ENCODE assay signal across 8 cellular contexts in the genomic region with DNA sequence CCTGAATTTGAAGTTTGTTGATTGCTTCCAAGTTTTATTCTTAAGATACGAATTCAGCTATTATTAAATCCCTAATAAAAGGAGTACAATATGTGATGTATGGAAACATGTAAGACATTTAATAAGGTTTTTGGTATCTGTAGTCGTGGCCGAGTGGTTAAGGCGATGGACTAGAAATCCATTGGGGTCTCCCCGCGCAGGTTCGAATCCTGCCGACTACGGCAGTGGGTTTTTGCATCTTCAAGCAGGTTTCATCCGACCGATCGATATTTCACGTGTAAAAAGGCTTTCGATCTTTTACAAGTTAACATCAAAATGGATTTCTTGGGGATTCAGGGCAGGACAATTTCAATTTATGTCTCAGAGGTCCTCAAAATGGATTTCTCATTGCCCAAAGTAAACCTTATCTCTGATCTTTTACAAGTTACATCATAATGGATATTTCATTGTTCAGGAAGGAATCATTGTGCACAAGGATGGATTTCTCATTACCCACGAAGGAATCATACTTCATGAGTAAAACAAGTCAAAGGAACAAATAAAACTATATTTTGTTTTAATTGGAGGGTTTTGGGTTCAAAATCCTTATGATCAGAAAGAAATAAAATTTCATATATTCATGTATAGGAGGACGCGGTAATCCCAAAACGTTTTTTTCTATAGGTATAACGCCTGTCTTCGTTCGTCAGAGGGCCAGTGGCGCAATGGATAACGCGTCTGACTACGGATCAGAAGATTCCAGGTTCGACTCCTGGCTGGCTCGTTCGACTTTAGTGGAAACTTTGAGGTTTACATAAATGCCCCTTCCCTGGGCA. TPM values are rescaled to one million over a fixed set of nuclear protein-coding genes. Genes with fewer than 3 reads are reported as not detected.
DNase-seq lines count a peak whose midpoint lies in the region; ATAC-seq and TF ChIP-seq lines count a peak whose summit lies in the region.

No MANE protein-coding gene starts in this region.

- ATAC-seq in activated CD4-positive, alpha-beta T cell treated with anti-CD3 and anti-CD28 coated beads for 36 hours: peak; percentile 34
- ATAC-seq in GM21360 (IDR thresholded peaks at IDR 0.05; ENCODE audit: unreplicated experiment): no peak

- peaks cover 23% of the 10 kb centered on the region for H3K27me3 ChIP-seq in endodermal cell (ENCODE audit: control insufficient read depth, insufficient read depth, low read length, poor library complexity, severe bottlenecking)
- H3K27me3 ChIP-seq in tibial nerve: peaks cover 0 to 62% of the 10 kb centered on the region in 2 donors

- no peaks in the 10 kb centered on the region for H3K9me3 ChIP-seq in endodermal cell (ENCODE audit: control insufficient read depth, low read length)
- peaks cover 0 to 5% (median 0%) of the 10 kb centered on the region in 4 donors for H3K9me3 ChIP-seq in tibial nerve

- H3K9ac ChIP-seq in endodermal cell (ENCODE audit: extremely low read depth, low read length, poor library complexity, severe bottlenecking): peak overlapping the region; percentile 22

- POLR2A ChIA-PET in activated CD4-positive, alpha-beta T cell treated with anti-CD3 and anti-CD28 coated beads for 36 hours (lab: Charles Lee): interaction anchor here (1.4 kb wide), 1 partner anchor 54 kb away, joined by 6 read pairs; no protein-coding TSS in a partner anchor

- H3K27me3 Mint-ChIP-seq in activated CD4-positive, alpha-beta T cell treated with anti-CD3 and anti-CD28 coated beads for 36 hours: peaks cover 9% of the 10 kb centered on the region
- peaks cover 18% of the 10 kb centered on the region for H3K27me3 Mint-ChIP-seq in endodermal cell (ENCODE audit: insufficient read depth)

- no peaks in the 10 kb centered on the region for H3K4me1 ChIP-seq in endodermal cell (ENCODE audit: control insufficient read depth, insufficient read depth, low read length)
- peaks cover 0 to 14% (median 0%) of the 10 kb centered on the region in 4 donors for H3K4me1 ChIP-seq in tibial nerve

- CTCF ChIA-PET in activated CD4-positive, alpha-beta T cell treated with anti-CD3 and anti-CD28 coated beads for 36 hours (lab: Charles Lee): interaction anchor here (0.6 kb wide), 1 partner anchor 202 kb away, joined by 3 read pairs; no protein-coding TSS in a partner anchor

- TF ChIP-seq EP300 in tibial nerve (IDR thresholded peaks at IDR 0.05): no peak

- H3K27ac ChIP-seq in endodermal cell (ENCODE audit: low read depth, low read length) (no peak overlapping the region), tibial nerve (no peak overlapping the region)

- TF ChIP-seq CTCF in endodermal cell (conservative IDR thresholded peaks at IDR 0.05) (no peak), tibial nerve (IDR thresholded peaks at IDR 0.05) (no peak)

- H3K36me3 ChIP-seq in endodermal cell (ENCODE audit: control insufficient read depth, insufficient read depth, low read length) (no peaks in the 10 kb centered on the region), tibial nerve (no peaks in the 10 kb centered on the region)

- peaks cover 2% of the 10 kb centered on the region for H3K36me3 Mint-ChIP-seq in activated CD4-positive, alpha-beta T cell treated with anti-CD3 and anti-CD28 coated beads for 36 hours (ENCODE audit: low read depth)
- no peaks in the 10 kb centered on the region for H3K36me3 Mint-ChIP-seq in endodermal cell (ENCODE audit: low read depth)

- peak; percentile 70 to 76 for DNase-seq in SHP77 (lab: John Stamatoyannopoulos, UW)
- DNase-seq in SHP77 treated with DMSO at 0.1 percent for 48 hours (lab: John Stamatoyannopoulos, UW): no peak
- peak; percentile 88 for DNase-seq in NCI-H2227 treated with DMSO at 0.1 percent for 48 hours (lab: John Stamatoyannopoulos, UW)
- DNase-seq in activated CD4-positive, alpha-beta T cell treated with anti-CD3 and anti-CD28 coated beads for 36 hours: peak; percentile 87
- peak; percentile 93 for DNase-seq in endodermal cell
- DNase-seq in putamen (ENCODE audit: low spot score): peak; percentile 52
- no peak for DNase-seq in tibial nerve (ENCODE audit: low spot score in 2 of 2)

- peak overlapping the region; percentile 78 for H3K4me3 Mint-ChIP-seq in activated CD4-positive, alpha-beta T cell treated with anti-CD3 and anti-CD28 coated beads for 36 hours
- H3K4me3 Mint-ChIP-seq in endodermal cell: peak overlapping the region; percentile 74

- H3K4me3 ChIP-seq in endodermal cell (ENCODE audit: low read length) (peak overlapping the region; percentile 98), tibial nerve (peak overlapping the region in 1 of 4 donors; percentile 6)

- WGBS in endodermal cell (ENCODE audit: insufficient coverage in 1 of 2, insufficient read length in 1 of 2), 2 experiments: 0 to 1% methylated on average over 23 to 27 of the region's 28 CpGs
- 4 to 5% methylated on average over 28 of the region's 28 CpGs for WGBS in tibial nerve, 2 donors

- H3K4me1 Mint-ChIP-seq in activated CD4-positive, alpha-beta T cell treated with anti-CD3 and anti-CD28 coated beads for 36 hours: peaks cover 41% of the 10 kb centered on the region
- H3K4me1 Mint-ChIP-seq in endodermal cell: peaks cover 16% of the 10 kb centered on the region

- intact Hi-C loops in activated CD4-positive, alpha-beta T cell treated with anti-CD3 and anti-CD28 coated beads for 36 hours (cut with DNase I, micrococcal nuclease): loop anchor here (1.0 to 10.0 kb wide), 4 partner anchors 14 to 1357 kb away; no protein-coding TSS in a partner anchor

- peaks cover 3% of the 10 kb centered on the region for H3K9me3 Mint-ChIP-seq in activated CD4-positive, alpha-beta T cell treated with anti-CD3 and anti-CD28 coated beads for 36 hours (ENCODE audit: low read depth)
- H3K9me3 Mint-ChIP-seq in endodermal cell: peaks cover 1% of the 10 kb centered on the region

- peak overlapping the region; percentile 63 for H3K27ac Mint-ChIP-seq in activated CD4-positive, alpha-beta T cell treated with anti-CD3 and anti-CD28 coated beads for 36 hours
- peak overlapping the region; percentile 53 for H3K27ac Mint-ChIP-seq in endodermal cell

- no peak for TF ChIP-seq POLR2A in tibial nerve (IDR thresholded peaks at IDR 0.05)

RNA-seq across cellular contexts. Expression of a gene that starts 37.3 kb away (rescaled TPM):
- 10 to 100 TPM; 62.5 to 62.8 TPM for total RNA-seq in activated CD4-positive, alpha-beta T cell treated with anti-CD3 and anti-CD28 coated beads for 36 hours
- 1 to 10 TPM; 2.1 to 3.6 TPM for total RNA-seq in endodermal cell
- 4.9 TPM for polyA plus RNA-seq in endodermal cell (2013, experiment 1 of 2)
- polyA plus RNA-seq in endodermal cell (2013, experiment 2 of 2): 2.8 TPM
- total RNA-seq in tibial nerve: 10 to 100 TPM in 3 of 4 donors, 1 to 10 TPM in 1; 8.4 to 14.0 (median 12.1) TPM

RNA-seq across cellular contexts. Expression of a gene that starts 55.3 kb away (rescaled TPM):
- total RNA-seq in activated CD4-positive, alpha-beta T cell treated with anti-CD3 and anti-CD28 coated beads for 36 hours: 10 to 100 TPM; 13.6 to 14.7 TPM
- 10 to 100 TPM; 11.3 to 23.5 TPM for total RNA-seq in endodermal cell
- 14.1 TPM for polyA plus RNA-seq in endodermal cell (2013, experiment 1 of 2)
- 16.1 TPM for polyA plus RNA-seq in endodermal cell (2013, experiment 2 of 2)
- 10 to 100 TPM in 3 of 4 donors, 1 to 10 TPM in 1; 6.7 to 20.7 (median 14.5) TPM for total RNA-seq in tibial nerve

Comparison
In these comparisons a context has a peak if more than half of its experiments do, and no peak if none do; other contexts are left out.
1. DNase-seq: peak in SHP77 (2 of 2), NCI-H2227 treated with DMSO at 0.1 percent for 48 hours (single experiment), activated CD4-positive, alpha-beta T cell treated with anti-CD3 and anti-CD28 coated beads for 36 hours (single experiment), endodermal cell (single experiment) and putamen (single experiment); none in SHP77 treated with DMSO at 0.1 percent for 48 hours (single experiment) and tibial nerve (0 of 2).
2. RNA of a gene that starts 37.3 kb away (total RNA-seq): 62.5 to 62.8 TPM in activated CD4-positive, alpha-beta T cell treated with anti-CD3 and anti-CD28 coated beads for 36 hours; 8.4 to 14.0 TPM in tibial nerve and 2.1 to 3.6 TPM in endodermal cell; every median in the first group is over 4 times any median in the second.